1 cellular context compared by ENCODE assay signal in the genomic region with DNA sequence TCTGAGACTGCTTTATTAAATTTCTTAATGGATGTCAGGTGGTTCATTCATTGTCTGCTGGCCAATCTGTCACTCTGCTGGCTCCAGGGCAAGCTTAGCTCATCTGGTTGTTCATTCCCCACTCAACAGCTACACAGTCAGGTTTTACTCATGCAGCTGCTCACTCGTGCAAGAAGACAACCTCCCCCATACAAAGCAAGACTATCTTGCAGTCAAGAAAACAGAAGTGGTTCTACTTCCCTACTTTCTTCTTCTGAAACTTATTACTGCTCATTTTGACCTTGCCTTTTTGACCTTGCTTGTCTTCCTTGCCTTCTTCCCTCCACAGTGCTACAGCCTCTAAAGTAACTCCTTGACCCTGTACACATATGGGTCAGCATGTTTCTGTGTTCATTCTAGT.
TF ChIP-seq lines count a peak whose summit lies in the region.

No MANE protein-coding gene starts in this region.

TF ChIP-seq in GM23338, 12 proteins besides CTCF, POLR2A, EP300 and RAD21 (continued from another document):
- TF ChIP-seq STAT1 (IDR thresholded peaks at IDR 0.05; ENCODE audit: unreplicated experiment) (no peak), ZNF331 (CRISPR knock-in tag; IDR thresholded peaks at IDR 0.05; ENCODE audit: low read depth) (no peak)
TF ChIP-seq in GM23338: peak in this region for 0.
